Comparison of ENCODE assay signal across 19 cellular contexts in the genomic region with DNA sequence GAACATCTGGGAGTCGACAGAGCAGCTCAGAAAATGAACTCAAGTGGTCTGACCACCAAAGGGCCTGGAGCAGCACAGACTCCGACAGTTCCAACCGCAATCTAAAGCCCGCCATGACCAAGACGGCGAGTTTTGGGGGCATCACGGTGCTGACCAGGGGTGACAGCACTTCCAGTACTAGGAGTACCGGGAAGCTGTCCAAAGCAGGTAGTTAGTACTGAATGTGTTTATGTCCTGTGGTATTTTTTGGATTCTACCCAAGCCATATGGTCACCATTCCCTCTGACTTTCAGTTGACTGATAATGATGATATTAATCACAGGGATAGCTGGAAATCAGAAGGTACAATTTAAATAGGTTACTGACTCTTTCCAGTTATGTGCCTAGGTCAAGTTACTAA.
"Had no signal": no experiment of that assay in that cellular context is flagged by ENCODE, and none has a peak within 500 bp of the region (broad histone marks: within the 10 kb centered on the region; RNA-seq: fewer than 3 reads in every experiment).

No MANE protein-coding gene starts in this region.

- ATAC-seq: heart left ventricle; left colon; naive thymus-derived CD4-positive, alpha-beta T cell; right lobe of liver; stimulated activated effector memory CD8-positive, alpha-beta T cell treated with anti-CD3 and anti-CD28 coated beads, Interleukin-12 subunit alpha, Interleukin-12 subunit beta, amount 100 ng/mL, for 72 hours; stimulated activated naive CD8-positive, alpha-beta T cell treated with anti-CD3 and anti-CD28 coated beads, Interleukin-15, Interleukin-2, amounts not matched to agents 100 U/mL and 50 U/mL, for 24 hours had no signal

- DNase-seq: effector CD8-positive, alpha-beta T cell; foreskin melanocyte; heart left ventricle; hippocampal formation; left colon; mammary epithelial cell; naive thymus-derived CD4-positive, alpha-beta T cell; nephron progenitor cell; psoas muscle; retina; right lobe of liver; stimulated activated CD4-positive, alpha-beta T cell treated with anti-CD3 and anti-CD28 coated beads, Interleukin-4, amount 100 ng/mL, for 1 hour; stimulated activated CD8-positive, alpha-beta memory T cell treated with anti-CD3 and anti-CD28 coated beads, Interleukin-4, amount 100 ng/mL, for 48 hours; stimulated activated naive CD8-positive, alpha-beta T cell treated with anti-CD3 and anti-CD28 coated beads, Interleukin-15, Interleukin-2, amounts not matched to agents 100 U/mL and 50 U/mL, for 24 hours; tibial artery; upper lobe of left lung; uterus had no signal

- H3K4me3 ChIP-seq: dorsolateral prefrontal cortex, heart left ventricle, psoas muscle, right lobe of liver, tibial artery, upper lobe of left lung, uterus had no signal
